34 cellular contexts compared by ENCODE assay signal in genomic region chr11:17521106-17521900, GRCh38. TPM values are rescaled to one million over a fixed set of nuclear protein-coding genes. Genes with fewer than 3 reads are reported as not detected.
"Had no signal": no experiment of that assay in that cellular context is flagged by ENCODE, and none has a peak within 500 bp of the region (broad histone marks: within the 10 kb centered on the region; RNA-seq: fewer than 3 reads in every experiment).

No MANE protein-coding gene starts in this region.

- H3K4me3 ChIP-seq: esophagus squamous epithelium, heart left ventricle had no signal

- H3K36me3 ChIP-seq: brain microvascular endothelial cell, esophagus squamous epithelium, heart left ventricle had no signal

- FAIRE-seq: astrocyte, colon, frontal cortex had no signal

- ATAC-seq: activated CD4-positive, alpha-beta T cell treated with anti-CD3 and anti-CD28 coated beads for 36 hours; activated T-cell treated with anti-CD3 and anti-CD28 coated beads, Interleukin-2, amount 50 U/mL, for 4 hours; activated T-helper 17 cell treated with anti-CD3 and anti-CD28 coated beads, Interleukin-2, amount 50 U/mL, for 72 hours; effector memory CD8-positive, alpha-beta T cell; heart left ventricle; T-helper 17 cell had no signal

- H3K27me3 ChIP-seq: brain microvascular endothelial cell, heart left ventricle had no signal

- H3K4me1 ChIP-seq: esophagus squamous epithelium, heart left ventricle had no signal

- H3K9me3 ChIP-seq: esophagus squamous epithelium, heart left ventricle had no signal

- DNase-seq: activated CD4-positive, alpha-beta memory T cell treated with anti-CD3 and anti-CD28 coated beads, Interleukin-2, amount 10 ng/mL, durations not matched to agents 7 days and 5 days; activated CD4-positive, alpha-beta T cell treated with anti-CD3 and anti-CD28 coated beads for 36 hours; activated CD4-positive, alpha-beta T cell treated with anti-CD3 and anti-CD28 coated beads, Interleukin-2, amount 10 ng/mL, durations not matched to agents 24 days and 14 days; activated CD4-positive, alpha-beta T cell treated with anti-CD3 and anti-CD28 coated beads, Interleukin-2, amount 50 U/mL, for 4 hours; activated CD4-positive, CD25-positive, alpha-beta regulatory T cell; activated CD4-positive, CD25-positive, alpha-beta regulatory T cell treated with anti-CD3 and anti-CD28 coated beads, Interleukin-2, amount 50 U/mL, for 72 hours; activated effector memory CD4-positive, alpha-beta T cell treated with Interleukin-2 at 50 U/mL for 16 hours; activated gamma-delta T cell treated with Interleukin-2 at 50 U/mL for 16 hours; activated naive CD4-positive, alpha-beta T cell treated with anti-CD3 and anti-CD28 coated beads, Interleukin-2, amount 50 U/mL, for 16 hours; activated naive CD4-positive, alpha-beta T cell treated with Interleukin-2 at 50 U/mL for 16 hours; activated T-cell treated with anti-CD3 and anti-CD28 coated beads, Interleukin-2, amount 50 U/mL, for 4 hours; amniotic stem cell; anterior cingulate cortex; brain microvascular endothelial cell; caudate nucleus; cortex of kidney; dermis blood vessel endothelial cell; effector CD4-positive, alpha-beta T cell; effector memory CD8-positive, alpha-beta T cell; erythroblast; esophagus squamous epithelium; glutamatergic neuron; heart left ventricle; T-helper 1 cell; T-helper 17 cell; T1000 had no signal

- H3K27ac ChIP-seq: brain microvascular endothelial cell, esophagus squamous epithelium, heart left ventricle had no signal

RNA-seq across cellular contexts. Expression of gene USH1C, which starts 22.9 kb away (rescaled TPM):
- total RNA-seq: activated CD4-positive, alpha-beta memory T cell treated with anti-CD3 and anti-CD28 coated beads, Interleukin-2, amount 10 ng/mL, durations not matched to agents 7 days and 5 days; activated CD4-positive, alpha-beta T cell treated with anti-CD3 and anti-CD28 coated beads for 36 hours; activated CD4-positive, alpha-beta T cell treated with anti-CD3 and anti-CD28 coated beads, Interleukin-2, amount 10 ng/mL, durations not matched to agents 24 days and 14 days; activated T-cell treated with anti-CD3 and anti-CD28 coated beads, Interleukin-2, amount 50 U/mL, for 4 hours; activated T-helper 17 cell treated with anti-CD3 and anti-CD28 coated beads, Interleukin-2, amount 50 U/mL, for 72 hours; astrocyte; dermis blood vessel endothelial cell; esophagus squamous epithelium; fibroblast of lung; fibroblast of villous mesenchyme; frontal cortex; T-helper 17 cell had no signal
- polyA plus RNA-seq: fibroblast of lung had no signal

RNA-seq across cellular contexts. Expression of gene OTOG, which starts 25.8 kb away (rescaled TPM):
- total RNA-seq: activated CD4-positive, alpha-beta memory T cell treated with anti-CD3 and anti-CD28 coated beads, Interleukin-2, amount 10 ng/mL, durations not matched to agents 7 days and 5 days; activated CD4-positive, alpha-beta T cell treated with anti-CD3 and anti-CD28 coated beads for 36 hours; activated CD4-positive, alpha-beta T cell treated with anti-CD3 and anti-CD28 coated beads, Interleukin-2, amount 10 ng/mL, durations not matched to agents 24 days and 14 days; activated T-cell treated with anti-CD3 and anti-CD28 coated beads, Interleukin-2, amount 50 U/mL, for 4 hours; activated T-helper 17 cell treated with anti-CD3 and anti-CD28 coated beads, Interleukin-2, amount 50 U/mL, for 72 hours; astrocyte; chondrocyte; dermis blood vessel endothelial cell; esophagus squamous epithelium; fibroblast of lung; fibroblast of villous mesenchyme; heart left ventricle; T-helper 17 cell had no signal
- polyA plus RNA-seq: adipose tissue, fibroblast of lung, heart left ventricle had no signal

RNA-seq across cellular contexts. Expression of gene ABCC8, which starts 44.7 kb away (rescaled TPM):
- total RNA-seq: activated CD4-positive, alpha-beta memory T cell treated with anti-CD3 and anti-CD28 coated beads, Interleukin-2, amount 10 ng/mL, durations not matched to agents 7 days and 5 days; activated CD4-positive, alpha-beta T cell treated with anti-CD3 and anti-CD28 coated beads for 36 hours; activated CD4-positive, alpha-beta T cell treated with anti-CD3 and anti-CD28 coated beads, Interleukin-2, amount 10 ng/mL, durations not matched to agents 24 days and 14 days; activated T-cell treated with anti-CD3 and anti-CD28 coated beads, Interleukin-2, amount 50 U/mL, for 4 hours; activated T-helper 17 cell treated with anti-CD3 and anti-CD28 coated beads, Interleukin-2, amount 50 U/mL, for 72 hours; astrocyte; chondrocyte; dermis blood vessel endothelial cell; fibroblast of lung; fibroblast of villous mesenchyme; T-helper 17 cell had no signal
- polyA plus RNA-seq: fibroblast of lung had no signal
